1 cellular context compared by ENCODE assay signal in the genomic region with DNA sequence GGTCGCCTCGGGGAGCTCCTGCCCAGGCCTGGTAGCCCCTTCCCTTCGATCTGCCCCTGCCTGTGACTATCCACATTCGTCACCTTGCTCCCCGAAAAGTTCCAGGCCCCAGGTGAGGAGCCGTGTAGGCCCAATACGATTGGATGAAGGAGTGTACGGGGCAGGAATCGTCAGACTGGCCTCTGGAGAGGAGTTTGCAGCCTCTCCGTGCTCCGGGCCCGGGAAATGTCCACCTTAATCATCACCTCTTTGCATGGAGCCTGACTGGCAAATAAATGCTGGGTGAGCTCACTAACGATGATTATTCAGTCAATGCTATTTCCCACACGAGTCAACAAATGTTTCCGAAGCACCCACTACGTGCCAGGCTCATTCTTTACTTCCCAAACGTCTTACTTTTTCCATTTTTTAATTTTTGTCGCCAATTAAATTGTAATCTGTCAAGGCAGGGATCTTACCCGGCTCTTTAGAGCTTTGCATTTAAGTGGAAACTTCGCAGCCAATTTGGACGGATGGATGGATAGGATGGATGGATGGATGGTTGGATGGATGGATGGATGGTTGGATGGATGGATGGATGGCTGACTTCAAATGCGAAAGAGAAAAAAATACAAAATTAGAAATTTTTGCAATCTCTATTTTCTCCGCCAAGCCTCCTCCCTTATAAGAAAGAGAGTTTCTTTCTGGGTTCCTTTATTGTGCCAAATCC.
TF ChIP-seq lines count a peak whose summit lies in the region.

No MANE protein-coding gene starts in this region.

TF ChIP-seq in IMR-90, 13 proteins besides CTCF, POLR2A, EP300 and RAD21 (continued from another document):
- TF ChIP-seq ELK1 (IDR thresholded peaks at IDR 0.05; ENCODE audit: borderline replicate concordance, low read depth, low read length) = no peak
- TF ChIP-seq, protein P1, sequence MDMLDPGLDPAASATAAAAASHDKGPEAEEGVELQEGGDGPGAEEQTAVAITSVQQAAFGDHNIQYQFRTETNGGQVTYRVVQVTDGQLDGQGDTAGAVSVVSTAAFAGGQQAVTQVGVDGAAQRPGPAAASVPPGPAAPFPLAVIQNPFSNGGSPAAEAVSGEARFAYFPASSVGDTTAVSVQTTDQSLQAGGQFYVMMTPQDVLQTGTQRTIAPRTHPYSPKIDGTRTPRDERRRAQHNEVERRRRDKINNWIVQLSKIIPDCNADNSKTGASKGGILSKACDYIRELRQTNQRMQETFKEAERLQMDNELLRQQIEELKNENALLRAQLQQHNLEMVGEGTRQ (IDR thresholded peaks at IDR 0.05; ENCODE audit: low read depth, low read length) = no peak
- TF ChIP-seq RCOR1 (IDR thresholded peaks at IDR 0.05; ENCODE audit: insufficient replicate concordance, low read length) = no peak
- no peak for TF ChIP-seq BHLHE40 (IDR thresholded peaks at IDR 0.05; ENCODE audit: low read depth, low read length)
- no peak for TF ChIP-seq SMC3 (IDR thresholded peaks at IDR 0.05; ENCODE audit: low read depth, low read length)
- no peak for TF ChIP-seq RFX5 (IDR thresholded peaks at IDR 0.05; ENCODE audit: low read depth, low read length)
- TF ChIP-seq MAFK (IDR thresholded peaks at IDR 0.05; ENCODE audit: low read depth, low read length) = no peak
- TF ChIP-seq NFE2L2 (IDR thresholded peaks at IDR 0.05; ENCODE audit: low read depth, low read length) = no peak
